Comparison of ENCODE assay signal across 9 cellular contexts in genomic region chr16:68287276-68288251, GRCh38. TPM values are rescaled to one million over a fixed set of nuclear protein-coding genes. Genes with fewer than 3 reads are reported as not detected.
DNase-seq lines count a peak whose midpoint lies in the region; ATAC-seq, FAIRE-seq and TF ChIP-seq lines count a peak whose summit lies in the region.
"Had no signal": no experiment of that assay in that cellular context is flagged by ENCODE, and none has a peak within 500 bp of the region (broad histone marks: within the 10 kb centered on the region; RNA-seq: fewer than 3 reads in every experiment).

No MANE protein-coding gene starts in this region.

- H2BK120ac ChIP-seq in mesenchymal stem cell (ENCODE audit: low read depth, low read length) = no peak overlapping the region

- BruUV-seq in K562 (replicated peaks; lab: Mats Ljungman, UMichigan) = no TSS peak

- peaks cover 65% of the 10 kb centered on the region for H3K36me3 ChIP-seq in OCI-LY1 (ENCODE audit: insufficient read depth, low read length)
- peaks cover 78% of the 10 kb centered on the region for H3K36me3 ChIP-seq in K562 (ENCODE audit: control insufficient read depth, insufficient read depth, low read length)
- peaks cover 46 to 52% of the 10 kb centered on the region in 2 experiments for H3K36me3 ChIP-seq in mesenchymal stem cell (ENCODE audit: control insufficient read depth in 1 of 2, insufficient read depth in 2 of 2, low read depth in 1 of 2, low read length in 2 of 2)
- H3K36me3 ChIP-seq in hepatocyte (replicated peaks; ENCODE audit: insufficient read depth, low read depth) = no peaks in the 10 kb centered on the region
- H3K36me3 ChIP-seq: ovary had no signal

- no peak for FAIRE-seq in K562 (lab: Jason Lieb, UNC)

- H3K4me3 ChIP-seq in OCI-LY1 (ENCODE audit: low read depth, low read length, poor library complexity, severe bottlenecking) = no peak overlapping the region
- no peak overlapping the region for H3K4me3 ChIP-seq in K562
- H3K4me3 ChIP-seq in mesenchymal stem cell (ENCODE audit: insufficient read depth in 1 of 2, low read depth in 1 of 2, low read length in 2 of 2) = peak overlapping the region in 1 of 2 experiments; percentile 45
- H3K4me3 ChIP-seq in hepatocyte = no peak overlapping the region
- H3K4me3 ChIP-seq: ovary had no signal

- H3K9me3 ChIP-seq in OCI-LY1 (ENCODE audit: low read length) = no peaks in the 10 kb centered on the region
- no peaks in the 10 kb centered on the region for H3K9me3 ChIP-seq in K562 (replicated peaks; ENCODE audit: control insufficient read depth, insufficient read depth, low read depth, low read length)
- H3K9me3 ChIP-seq in mesenchymal stem cell (ENCODE audit: control insufficient read depth, low read length) = no peaks in the 10 kb centered on the region
- H3K9me3 ChIP-seq in hepatocyte (ENCODE audit: low read depth) = no peaks in the 10 kb centered on the region
- H3K9me3 ChIP-seq: ovary had no signal

- peak overlapping the region in 1 of 2 experiments; percentile 75 for H3K18ac ChIP-seq in mesenchymal stem cell (ENCODE audit: low read depth in 1 of 2, low read length in 2 of 2)

- H3K27ac ChIP-seq in OCI-LY1 (ENCODE audit: low read depth, low read length, poor library complexity, severe bottlenecking) (peak overlapping the region; percentile 70), K562 (ENCODE audit: extremely low read depth, low read depth, low read length) (peak overlapping the region; percentile 16; the same call in 1 of the 3 replicates), mesenchymal stem cell (ENCODE audit: low read length, poor library complexity, severe bottlenecking) (no peak overlapping the region), hepatocyte (no peak overlapping the region)
- H3K27ac ChIP-seq: ovary had no signal

- H3K27me3 ChIP-seq in OCI-LY1 (ENCODE audit: insufficient read depth, low read length) (no peaks in the 10 kb centered on the region), K562 (ENCODE audit: control insufficient read depth in 2 of 2, insufficient read depth in 2 of 2, low read length in 2 of 2) (no peaks in the 10 kb centered on the region), mesenchymal stem cell (ENCODE audit: control insufficient read depth in 1 of 2, insufficient read depth in 1 of 2, low read length in 2 of 2) (no peaks in the 10 kb centered on the region), hepatocyte (no peaks in the 10 kb centered on the region)
- H3K27me3 ChIP-seq: ovary had no signal

- in situ Hi-C loops in K562 (cut with MboI) = no loop called here

- no peak overlapping the region for H2BK5ac ChIP-seq in mesenchymal stem cell (ENCODE audit: low read depth, low read length, poor library complexity, severe bottlenecking)

- peaks cover 58% of the 10 kb centered on the region for H3K79me1 ChIP-seq in mesenchymal stem cell (replicated peaks; ENCODE audit: low read length, poor library complexity, severe bottlenecking)

- POLR2A ChIA-PET in K562 (lab: Yijun Ruan, JAX) = interaction anchor here (0.6 to 3.0 kb wide), 8 partner anchors 8 to 46 kb away, joined by 3 to 27 read pairs (median 5); partner anchors contain the start of gene SLC7A6
- POLR2A ChIA-PET in GM10248 (lab: Yijun Ruan, JAX) = no interaction called here

- H3K79me2 ChIP-seq in OCI-LY1 (ENCODE audit: insufficient read depth, low read length) (peaks cover 5% of the 10 kb centered on the region; the same call in 1 of the 2 replicates), K562 (ENCODE audit: control insufficient read depth, insufficient read depth, low read length) (peaks cover 32% of the 10 kb centered on the region), hepatocyte (peaks cover 10% of the 10 kb centered on the region)

- intact Hi-C loops in K562 (cut with micrococcal nuclease) = no loop called here

- H2AFZ ChIP-seq in OCI-LY1 (ENCODE audit: low read length) (no peak overlapping the region), K562 (ENCODE audit: low read depth, low read length) (no peak overlapping the region), mesenchymal stem cell (ENCODE audit: low read depth, low read length) (no peak overlapping the region), hepatocyte (no peak overlapping the region)

- peak overlapping the region in 1 of 2 experiments; percentile 26 for H3K14ac ChIP-seq in mesenchymal stem cell (ENCODE audit: low read length in 2 of 2)

- H3K23ac ChIP-seq in mesenchymal stem cell (ENCODE audit: low read length in 2 of 2) = no peak overlapping the region

- TF ChIP-seq CTCF in AG09319 (IDR thresholded peaks at IDR 0.05; ENCODE audit: low read depth, low read length) = no peak
- TF ChIP-seq CTCF in OCI-LY1 (IDR thresholded peaks at IDR 0.05; ENCODE audit: low read length) = no peak
- no peak for TF ChIP-seq CTCF in K562 (IDR thresholded peaks at IDR 0.05 in 2 of 3, conservative IDR thresholded peaks at IDR 0.05 in 1 of 3; ENCODE audit: insufficient read depth in 2 of 3, low read depth in 1 of 3, low read length in 3 of 3)
- no peak for TF ChIP-seq CTCF in hepatocyte (IDR thresholded peaks at IDR 0.05; ENCODE audit: poor library complexity)
- no peak for TF ChIP-seq CTCF in GM10248 (IDR thresholded peaks at IDR 0.05; ENCODE audit: control extremely low read depth, extremely low read depth, low read depth, missing control alignments)

- H3K4me1 ChIP-seq in OCI-LY1 (ENCODE audit: insufficient read depth, low read length, severe bottlenecking) (peaks cover 66% of the 10 kb centered on the region), K562 (replicated peaks in 1 of 2; ENCODE audit: control insufficient read depth in 2 of 2, insufficient read depth in 2 of 2, low read length in 2 of 2) (peaks cover 14 to 37% of the 10 kb centered on the region in 2 experiments), mesenchymal stem cell (ENCODE audit: control insufficient read depth, insufficient read depth, low read depth, low read length) (peaks cover 8% of the 10 kb centered on the region), hepatocyte (ENCODE audit: insufficient read depth) (no peaks in the 10 kb centered on the region)

- ATAC-seq in K562 = 0 out of 3 replicates have a peak, but pooled peaks have one; percentile 8
- no peak for ATAC-seq in HG03025 (IDR thresholded peaks at IDR 0.05; ENCODE audit: low FRiP score, unreplicated experiment)

- H4K8ac ChIP-seq in mesenchymal stem cell (ENCODE audit: low read length) = no peak overlapping the region

- no peaks in the 10 kb centered on the region for H3K9me1 ChIP-seq in K562 (ENCODE audit: control insufficient read depth, insufficient read depth, low read length)

- H4K20me1 ChIP-seq in OCI-LY1 (ENCODE audit: insufficient read depth, low read length) (no peaks in the 10 kb centered on the region), K562 (replicated peaks; ENCODE audit: control insufficient read depth, insufficient read depth, low read length) (peaks cover 7% of the 10 kb centered on the region; the same call in 1 of the 2 replicates), hepatocyte (ENCODE audit: insufficient read depth, poor library complexity, severe bottlenecking) (no peaks in the 10 kb centered on the region)

- no peak overlapping the region for H3K4ac ChIP-seq in mesenchymal stem cell (ENCODE audit: low read depth in 1 of 2, low read length in 2 of 2)

- WGBS in K562 (ENCODE audit: insufficient coverage, low coverage, missing lambda C conversion rate) = 89% methylated on average over 11 of the region's 11 CpGs
- 96% methylated on average over 11 of the region's 11 CpGs for WGBS in mesenchymal stem cell
- WGBS in hepatocyte (ENCODE audit: low lambda C conversion rate, missing lambda C conversion rate) = 96% methylated on average over 11 of the region's 11 CpGs

- no peak for TF ChIP-seq EP300 in K562 (IDR thresholded peaks at IDR 0.05; ENCODE audit: low read length)

- no peak for TF ChIP-seq POLR2A in K562 (conservative IDR thresholded peaks at IDR 0.05)

- peaks cover 16% of the 10 kb centered on the region; the same call in 1 of the 2 replicates for H3F3A ChIP-seq in OCI-LY1 (ENCODE audit: insufficient read depth, low read length)

- no peak overlapping the region for H4K91ac ChIP-seq in mesenchymal stem cell (ENCODE audit: low read length)

- peak overlapping the region; percentile 49 to 59 for H2BK12ac ChIP-seq in mesenchymal stem cell (ENCODE audit: low read length in 2 of 2)

- DNase-seq in AG09319 (ENCODE audit: extremely low read depth, low read depth) (peak; percentile 84), K562 (ENCODE audit: extremely low read depth in 1 of 4, low spot score in 3 of 4) (peak in 1 of 4 experiments; percentile 36), mesenchymal stem cell (peak; percentile 81), NCI-H2171 treated with DMSO at 0.1 percent for 48 hours (lab: John Stamatoyannopoulos, UW) (no peak), hepatocyte (ENCODE audit: low spot score) (no peak), GM10248 (ENCODE audit: extremely low spot score) (no peak)

- CTCF ChIA-PET in K562 (lab: Yijun Ruan, JAX; ENCODE audit: low intra/inter-chr PET ratio) (no interaction called here), GM10248 (lab: Yijun Ruan, JAX) (interaction anchor here (0.8 to 15.4 kb wide), 10 partner anchors 8 to 79 kb away, joined by 3 to 268 read pairs (median 4); partner anchors contain the start of genes PRMT7, SLC7A6 and SLC7A6OS)

- no peak for TF ChIP-seq RAD21 in K562 (CRISPR knock-in tag; conservative IDR thresholded peaks at IDR 0.05 in 1 of 2, IDR thresholded peaks at IDR 0.05 in 1 of 2)

- H3K9ac ChIP-seq in OCI-LY1 (ENCODE audit: low read length) (peak overlapping the region; percentile 20; the same call in 1 of the 2 replicates), K562 (ENCODE audit: insufficient read depth in 1 of 2, low read depth in 2 of 2, low read length in 2 of 2) (peak overlapping the region in 1 of 2 experiments; percentile 28; a peak in 1 of 4 replicates), mesenchymal stem cell (ENCODE audit: low read length) (peak overlapping the region; percentile 64)

- no peak overlapping the region for H2BK15ac ChIP-seq in mesenchymal stem cell (ENCODE audit: low read depth, poor library complexity, severe bottlenecking)

- H3K9me2 ChIP-seq in OCI-LY1 (ENCODE audit: low read depth, low read length) (no peaks in the 10 kb centered on the region), hepatocyte (replicated peaks; ENCODE audit: insufficient read depth) (no peaks in the 10 kb centered on the region)

- no peak overlapping the region for H2AK5ac ChIP-seq in mesenchymal stem cell (ENCODE audit: low read length, severe bottlenecking)

- H3K4me2 ChIP-seq in OCI-LY1 (ENCODE audit: low read length) (no peak overlapping the region; the same call in 1 of the 2 replicates), K562 (ENCODE audit: insufficient read depth, low read length) (no peak overlapping the region), mesenchymal stem cell (ENCODE audit: low read length, poor library complexity, severe bottlenecking) (no peak overlapping the region), hepatocyte (no peak overlapping the region)

RNA-seq across cellular contexts. Expression of gene SLC7A6OS, which starts 23.2 kb away (rescaled TPM):
- 26.2 and 38.5 TPM in 2 replicates for total RNA-seq in K562 (2011; cell fraction: chromatin; rRNA removed; ENCODE audit: low replicate concordance)
- total RNA-seq in K562 (2011; cell fraction: nucleolus; rRNA removed) = 20.0 and 22.3 TPM in 2 replicates
- total RNA-seq in K562 (2011; cell fraction: nucleoplasm; rRNA removed) = 30.6 and 38.6 TPM in 2 replicates
- total RNA-seq in K562 (2014; rRNA removed) = 16.5 and 18.7 TPM in 2 replicates
- total RNA-seq in K562 (2014; rRNA removed; fragmentation: Illumina TruSeq; extraction: Trizol) = 17.6 and 17.8 TPM in 2 replicates
- total RNA-seq in K562 (2015; rRNA removed; fragmentation: Illumina TruSeq; extraction: Trizol) = 21.1 and 23.6 TPM in 2 replicates
- 22.1 and 24.3 TPM in 2 replicates for total RNA-seq in K562 (2021)
- polyA plus RNA-seq in K562 (2011; rRNA removed) = 14.0 and 17.2 TPM in 2 replicates
- polyA plus RNA-seq in K562 (2011; cell fraction: cytosol; rRNA removed) = 7.5 and 8.8 TPM in 2 replicates
- polyA plus RNA-seq in K562 (2011; cell fraction: nucleus; rRNA removed) = 27.5 and 29.9 TPM in 2 replicates
- 11.1 and 12.5 TPM in 2 replicates for polyA plus RNA-seq in K562 (2012)
- polyA plus RNA-seq in K562 (2014; fragmentation: Illumina TruSeq; extraction: Trizol) = 16.6 and 18.7 TPM in 2 replicates
- polyA plus RNA-seq in K562 (2014; fragmentation: Nextera tagmentation; extraction: Ambion mirVana) = 1 to 10 TPM; 2.7 to 4.5 TPM
- polyA plus RNA-seq in K562 (2014; rRNA removed) = 15.5 and 25.3 TPM in 2 replicates
- 16.2 and 16.7 TPM in 2 replicates for polyA minus RNA-seq in K562 (2011; rRNA and poly(A)+ RNA removed)
- 4.7 and 6.0 TPM in 2 replicates for polyA minus RNA-seq in K562 (2011; cell fraction: cytosol; rRNA and poly(A)+ RNA removed)
- 12.8 and 18.1 TPM in 2 replicates for polyA minus RNA-seq in K562 (2011; cell fraction: nucleus; rRNA and poly(A)+ RNA removed)
- 7.0 TPM for polyA plus RNA-seq in mesenchymal stem cell (2013, experiment 1 of 2)
- polyA plus RNA-seq in mesenchymal stem cell (2013, experiment 2 of 2) = 7.0 TPM
- 8.8 and 13.0 TPM in 2 replicates for total RNA-seq in hepatocyte
- 13.7 and 18.9 TPM in 2 replicates for polyA plus RNA-seq in hepatocyte

RNA-seq across cellular contexts. Expression of gene SLC7A6, which starts 23.2 kb away (rescaled TPM):
- 281 and 367 TPM in 2 replicates for total RNA-seq in K562 (2011; cell fraction: chromatin; rRNA removed; ENCODE audit: low replicate concordance)
- total RNA-seq in K562 (2011; cell fraction: nucleolus; rRNA removed) = 181 and 198 TPM in 2 replicates
- 210 and 290 TPM in 2 replicates for total RNA-seq in K562 (2011; cell fraction: nucleoplasm; rRNA removed)
- total RNA-seq in K562 (2014; rRNA removed) = 18.8 and 26.2 TPM in 2 replicates
- 29.8 and 33.6 TPM in 2 replicates for total RNA-seq in K562 (2014; rRNA removed; fragmentation: Illumina TruSeq; extraction: Trizol)
- 27.7 and 28.7 TPM in 2 replicates for total RNA-seq in K562 (2015; rRNA removed; fragmentation: Illumina TruSeq; extraction: Trizol)
- 58.0 and 59.8 TPM in 2 replicates for total RNA-seq in K562 (2021)
- polyA plus RNA-seq in K562 (2011; rRNA removed) = 55.7 and 60.1 TPM in 2 replicates
- 63.4 and 107 TPM in 2 replicates for polyA plus RNA-seq in K562 (2011; cell fraction: cytosol; rRNA removed)
- 196 and 243 TPM in 2 replicates for polyA plus RNA-seq in K562 (2011; cell fraction: nucleus; rRNA removed)
- polyA plus RNA-seq in K562 (2012) = 24.5 and 25.3 TPM in 2 replicates
- 51.9 and 53.3 TPM in 2 replicates for polyA plus RNA-seq in K562 (2014; fragmentation: Illumina TruSeq; extraction: Trizol)
- 10 to 100 TPM; 12.6 to 12.8 TPM for polyA plus RNA-seq in K562 (2014; fragmentation: Nextera tagmentation; extraction: Ambion mirVana)
- 38.6 and 44.6 TPM in 2 replicates for polyA plus RNA-seq in K562 (2014; rRNA removed)
- 73.8 and 89.0 TPM in 2 replicates for polyA minus RNA-seq in K562 (2011; rRNA and poly(A)+ RNA removed)
- polyA minus RNA-seq in K562 (2011; cell fraction: cytosol; rRNA and poly(A)+ RNA removed) = 29.8 and 51.2 TPM in 2 replicates
- polyA minus RNA-seq in K562 (2011; cell fraction: nucleus; rRNA and poly(A)+ RNA removed) = 43.2 and 62.4 TPM in 2 replicates
- polyA plus RNA-seq in mesenchymal stem cell (2013, experiment 1 of 2) = 27.0 TPM
- polyA plus RNA-seq in mesenchymal stem cell (2013, experiment 2 of 2) = 34.1 TPM
- total RNA-seq in hepatocyte = 23.4 and 29.7 TPM in 2 replicates
- 20.5 and 23.1 TPM in 2 replicates for polyA plus RNA-seq in hepatocyte

RNA-seq across cellular contexts. Expression of gene PRMT7, which starts 23.3 kb away (rescaled TPM):
- total RNA-seq in K562 (2011; cell fraction: chromatin; rRNA removed; ENCODE audit: low replicate concordance) = 222 and 419 TPM in 2 replicates
- 230 and 239 TPM in 2 replicates for total RNA-seq in K562 (2011; cell fraction: nucleolus; rRNA removed)
- 180 and 199 TPM in 2 replicates for total RNA-seq in K562 (2011; cell fraction: nucleoplasm; rRNA removed)
- total RNA-seq in K562 (2014; rRNA removed) (78.3 and 90.2 TPM in 2 replicates), K562 (2014; rRNA removed; fragmentation: Illumina TruSeq; extraction: Trizol) (48.0 and 56.7 TPM in 2 replicates), K562 (2015; rRNA removed; fragmentation: Illumina TruSeq; extraction: Trizol) (69.7 and 73.1 TPM in 2 replicates), K562 (2021) (78.6 and 79.4 TPM in 2 replicates), hepatocyte (41.1 and 41.9 TPM in 2 replicates)
- polyA plus RNA-seq in K562 (2011; rRNA removed) (69.9 and 74.1 TPM in 2 replicates), K562 (2014; fragmentation: Illumina TruSeq; extraction: Trizol) (66.6 and 85.9 TPM in 2 replicates), K562 (2014; fragmentation: Nextera tagmentation; extraction: Ambion mirVana) (10 to 100 TPM in 1 of 2 experiments, 1 to 10 TPM in 1; 6.4 to 12.6 TPM), K562 (2014; rRNA removed) (83.7 and 88.8 TPM in 2 replicates), hepatocyte (31.0 and 43.6 TPM in 2 replicates)
- 63.9 and 89.3 TPM in 2 replicates for polyA plus RNA-seq in K562 (2011; cell fraction: cytosol; rRNA removed)
- 335 and 470 TPM in 2 replicates for polyA plus RNA-seq in K562 (2011; cell fraction: nucleus; rRNA removed)
- 59.7 and 71.7 TPM in 2 replicates for polyA plus RNA-seq in K562 (2012)
- polyA minus RNA-seq in K562 (2011; rRNA and poly(A)+ RNA removed) = 70.0 and 109 TPM in 2 replicates
- polyA minus RNA-seq in K562 (2011; cell fraction: cytosol; rRNA and poly(A)+ RNA removed) = 49.6 and 60.8 TPM in 2 replicates
- 92.9 and 103 TPM in 2 replicates for polyA minus RNA-seq in K562 (2011; cell fraction: nucleus; rRNA and poly(A)+ RNA removed)
- polyA plus RNA-seq in mesenchymal stem cell (2013, experiment 1 of 2) = 14.6 TPM
- 14.7 TPM for polyA plus RNA-seq in mesenchymal stem cell (2013, experiment 2 of 2)

RNA-seq across cellular contexts. Expression of gene PLA2G15, which starts 42.4 kb away (rescaled TPM):
- total RNA-seq in K562 (2011; cell fraction: chromatin; rRNA removed; ENCODE audit: low replicate concordance) = 19.2 and 54.6 TPM in 2 replicates
- total RNA-seq in K562 (2011; cell fraction: nucleolus; rRNA removed) = 35.1 and 45.2 TPM in 2 replicates
- 25.2 and 30.1 TPM in 2 replicates for total RNA-seq in K562 (2011; cell fraction: nucleoplasm; rRNA removed)
- total RNA-seq in K562 (2014; rRNA removed) (7.5 and 8.9 TPM in 2 replicates), K562 (2014; rRNA removed; fragmentation: Illumina TruSeq; extraction: Trizol) (3.1 and 4.6 TPM in 2 replicates), K562 (2015; rRNA removed; fragmentation: Illumina TruSeq; extraction: Trizol) (4.8 and 5.0 TPM in 2 replicates), K562 (2021) (8.6 and 9.1 TPM in 2 replicates), hepatocyte (24.2 and 34.8 TPM in 2 replicates)
- polyA plus RNA-seq in K562 (2011; rRNA removed) (7.6 and 11.8 TPM in 2 replicates), K562 (2014; fragmentation: Illumina TruSeq; extraction: Trizol) (4.0 and 5.9 TPM in 2 replicates), K562 (2014; fragmentation: Nextera tagmentation; extraction: Ambion mirVana) (1 to 10 TPM in 1 of 2 experiments, under 1 TPM in 1; 0.42 to 1.1 TPM), K562 (2014; rRNA removed) (6.1 and 6.6 TPM in 2 replicates), hepatocyte (31.7 and 34.2 TPM in 2 replicates)
- polyA plus RNA-seq in K562 (2011; cell fraction: cytosol; rRNA removed) = 8.9 and 16.0 TPM in 2 replicates
- 11.9 and 20.4 TPM in 2 replicates for polyA plus RNA-seq in K562 (2011; cell fraction: nucleus; rRNA removed)
- 7.1 and 14.4 TPM in 2 replicates for polyA plus RNA-seq in K562 (2012)
- polyA minus RNA-seq in K562 (2011; rRNA and poly(A)+ RNA removed) = 7.5 and 7.6 TPM in 2 replicates
- 7.8 and 9.6 TPM in 2 replicates for polyA minus RNA-seq in K562 (2011; cell fraction: cytosol; rRNA and poly(A)+ RNA removed)
- polyA minus RNA-seq in K562 (2011; cell fraction: nucleus; rRNA and poly(A)+ RNA removed) = 6.3 and 6.7 TPM in 2 replicates
- 26.1 TPM for polyA plus RNA-seq in mesenchymal stem cell (2013, experiment 1 of 2)
- polyA plus RNA-seq in mesenchymal stem cell (2013, experiment 2 of 2) = 25.9 TPM

RNA-seq across cellular contexts. Expression of gene ESRP2, which starts 51.6 kb away (rescaled TPM):
- 0.39 TPM in 1 of 2 replicates, not detected in the other for total RNA-seq in K562 (2011; cell fraction: chromatin; rRNA removed; ENCODE audit: low replicate concordance)
- not detected in 2 replicates for total RNA-seq in K562 (2011; cell fraction: nucleolus; rRNA removed)
- not detected in 2 replicates for total RNA-seq in K562 (2011; cell fraction: nucleoplasm; rRNA removed)
- total RNA-seq in K562 (2014; rRNA removed) = 0.05 TPM in 1 of 2 replicates, not detected in the other
- not detected in 2 replicates for total RNA-seq in K562 (2014; rRNA removed; fragmentation: Illumina TruSeq; extraction: Trizol)
- total RNA-seq in K562 (2015; rRNA removed; fragmentation: Illumina TruSeq; extraction: Trizol) = not detected in 2 replicates
- 0.07 and 0.36 TPM in 2 replicates for total RNA-seq in K562 (2021)
- 0.09 TPM in 1 of 2 replicates, not detected in the other for polyA plus RNA-seq in K562 (2011; rRNA removed)
- polyA plus RNA-seq in K562 (2011; cell fraction: cytosol; rRNA removed) = not detected in 2 replicates
- polyA plus RNA-seq in K562 (2011; cell fraction: nucleus; rRNA removed) = 0.07 TPM in 1 of 2 replicates, not detected in the other
- 0.17 and 0.39 TPM in 2 replicates for polyA plus RNA-seq in K562 (2012)
- polyA plus RNA-seq in K562 (2014; fragmentation: Illumina TruSeq; extraction: Trizol) = not detected in 2 replicates
- polyA plus RNA-seq in K562 (2014; fragmentation: Nextera tagmentation; extraction: Ambion mirVana) = under 1 TPM in 1 of 2 experiments, not detected in 1; 0.15 TPM
- polyA plus RNA-seq in K562 (2014; rRNA removed) = not detected in 2 replicates
- polyA minus RNA-seq in K562 (2011; rRNA and poly(A)+ RNA removed) = not detected in 2 replicates
- 1.3 TPM in 1 of 2 replicates, not detected in the other for polyA minus RNA-seq in K562 (2011; cell fraction: cytosol; rRNA and poly(A)+ RNA removed)
- 0.27 TPM in 1 of 2 replicates, not detected in the other for polyA minus RNA-seq in K562 (2011; cell fraction: nucleus; rRNA and poly(A)+ RNA removed)
- polyA plus RNA-seq in mesenchymal stem cell (2013, experiment 1 of 2) = 0.04 TPM
- polyA plus RNA-seq in mesenchymal stem cell (2013, experiment 2 of 2) = 0.03 TPM
- 39.5 and 45.6 TPM in 2 replicates for total RNA-seq in hepatocyte
- polyA plus RNA-seq in hepatocyte = 45.6 and 52.4 TPM in 2 replicates

Comparison
In these comparisons a context has a peak if more than half of its experiments do, and no peak if none do; other contexts are left out.
1. DNase-seq: peak in AG09319 (single experiment) and mesenchymal stem cell (single experiment); none in NCI-H2171 treated with DMSO at 0.1 percent for 48 hours (single experiment), hepatocyte (single experiment) and GM10248 (single experiment).
2. H3K27ac ChIP-seq: peak in OCI-LY1 (single experiment) and K562 (single experiment); none in mesenchymal stem cell (single experiment) and hepatocyte (single experiment).